In genomic region chr17:43020789-43021738, GRCh38 we compare ENCODE assay signal across 1 cellular context.
TF ChIP-seq lines count a peak whose summit lies in the region.

No MANE protein-coding gene starts in this region.

TF ChIP-seq in HepG2, 621 proteins besides CTCF, POLR2A, EP300 and RAD21 (continued from another document and continues in another):
- TF ChIP-seq FUBP1 (CRISPR knock-in tag; IDR thresholded peaks at IDR 0.05; ENCODE audit: borderline replicate concordance) (no peak; the same call in 1 of the 2 replicates), NFAT5 (CRISPR knock-in tag; IDR thresholded peaks at IDR 0.05) (no peak), ZNF414 (CRISPR knock-in tag; IDR thresholded peaks at IDR 0.05) (peak; percentile 85), ZNF75D (CRISPR knock-in tag; IDR thresholded peaks at IDR 0.05; ENCODE audit: borderline replicate concordance) (no peak), SNAPC4 (CRISPR knock-in tag; IDR thresholded peaks at IDR 0.05) (no peak; the same call in 1 of the 2 replicates), KAT7 (CRISPR knock-in tag; IDR thresholded peaks at IDR 0.05; ENCODE audit: borderline replicate concordance) (no peak), RXRA (CRISPR knock-in tag; IDR thresholded peaks at IDR 0.05) (peak; percentile 55; the same call in 1 of the 2 replicates), AHR (CRISPR knock-in tag; IDR thresholded peaks at IDR 0.05) (0 out of 2 replicates have a peak, but pooled peaks have one; percentile 29), ZNF317 (CRISPR knock-in tag; IDR thresholded peaks at IDR 0.05) (0 out of 2 replicates have a peak, but pooled peaks have one; percentile 25), SP4 (CRISPR knock-in tag; IDR thresholded peaks at IDR 0.05) (peak; percentile 67), ATF2 (CRISPR knock-in tag; IDR thresholded peaks at IDR 0.05) (peak; percentile 15; the same call in 1 of the 2 replicates), TBX2 (CRISPR knock-in tag; IDR thresholded peaks at IDR 0.05; ENCODE audit: borderline replicate concordance) (peak; percentile 57; the same call in 1 of the 2 replicates), ZNF549 (CRISPR knock-in tag; IDR thresholded peaks at IDR 0.05) (no peak), ZNF574 (CRISPR knock-in tag; IDR thresholded peaks at IDR 0.05) (0 out of 2 replicates have a peak, but pooled peaks have one; percentile 5), ZNF281 (CRISPR knock-in tag; IDR thresholded peaks at IDR 0.05; ENCODE audit: borderline replicate concordance) (0 out of 2 replicates have a peak, but pooled peaks have one; percentile 46), PHF20 (CRISPR knock-in tag; IDR thresholded peaks at IDR 0.05) (peak; percentile 50), ZNF337 (CRISPR knock-in tag; IDR thresholded peaks at IDR 0.05; ENCODE audit: borderline replicate concordance, low read depth) (no peak), LBX2 (CRISPR knock-in tag; IDR thresholded peaks at IDR 0.05; ENCODE audit: borderline replicate concordance) (peak; percentile 89), ZNF710 (CRISPR knock-in tag; IDR thresholded peaks at IDR 0.05; ENCODE audit: borderline replicate concordance) (0 out of 2 replicates have a peak, but pooled peaks have one; percentile 47), HBP1 (CRISPR knock-in tag; IDR thresholded peaks at IDR 0.05; ENCODE audit: low read depth) (no peak), TBX3 (IDR thresholded peaks at IDR 0.05; ENCODE audit: borderline replicate concordance) (peak; percentile 23; the same call in 1 of the 2 replicates)
